Comparison of ENCODE assay signal across 8 cellular contexts in the genomic region with DNA sequence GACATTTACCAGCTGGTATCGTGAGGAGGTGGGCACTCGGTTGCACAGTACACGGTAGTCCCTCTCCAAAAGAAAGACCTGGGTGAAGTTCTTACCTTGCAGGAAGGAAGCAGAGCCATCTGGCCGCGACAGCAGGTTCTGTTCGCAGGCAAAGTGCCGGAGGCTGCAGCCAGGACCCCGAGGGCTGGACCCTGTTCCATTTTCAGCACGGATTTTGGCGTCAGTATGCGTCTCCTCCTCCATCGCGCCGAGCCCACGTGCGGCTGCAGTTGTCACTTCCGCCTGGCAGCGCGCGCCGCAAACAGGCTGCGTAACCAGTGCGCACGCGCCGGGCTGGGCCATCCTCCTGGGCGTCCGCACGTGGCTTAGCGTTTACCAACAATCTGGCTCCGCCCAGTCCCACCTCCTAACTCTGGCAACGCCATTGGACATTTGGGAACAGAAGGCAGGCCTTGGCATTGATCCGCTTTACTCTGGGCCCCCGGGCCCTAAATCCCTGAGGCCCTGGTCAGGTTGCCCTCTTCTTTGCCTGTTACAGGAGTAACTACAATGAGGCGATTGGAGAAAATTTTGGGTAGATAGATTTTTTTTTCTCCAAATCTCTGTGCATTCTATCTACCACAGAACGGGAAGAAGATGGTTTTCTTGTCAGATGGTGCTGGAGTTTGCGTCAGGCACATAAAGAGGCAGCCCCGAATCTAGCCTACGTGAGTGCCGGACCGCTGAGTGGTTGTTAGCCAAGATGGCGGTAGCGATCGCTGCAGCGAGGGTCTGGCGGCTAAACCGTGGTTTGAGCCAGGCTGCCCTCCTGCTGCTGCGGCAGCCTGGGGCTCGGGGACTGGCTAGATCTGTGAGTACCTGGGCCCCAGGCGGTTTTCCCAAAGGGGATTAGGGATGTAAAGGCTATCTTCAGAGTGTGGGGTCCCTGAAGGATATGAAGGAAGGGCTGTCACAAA. TPM values are rescaled to one million over a fixed set of nuclear protein-coding genes. Genes with fewer than 3 reads are reported as not detected.
A peak's percentile ranks its signal among the peaks of the same experiment; 100 is the strongest.
DNase-seq lines count a peak whose midpoint lies in the region; ATAC-seq, FAIRE-seq and TF ChIP-seq lines count a peak whose summit lies in the region.

BCKDHA (plus strand) TSS at position 733 of the 956 bp plus-strand sequence; CDS start at position 743, 10 bp downstream.
EXOSC5 (minus strand) TSS at position 274 of the 956 bp plus-strand sequence; CDS start at position 243, 31 bp downstream.

- peak; percentile 81 for TF ChIP-seq POLR2A in GM12891 (IDR thresholded peaks at IDR 0.05; ENCODE audit: low read depth, low read length)
- TF ChIP-seq POLR2A in tibial nerve (IDR thresholded peaks at IDR 0.05) = no peak

- peak within 1 kb of the TSS; percentile 98 for H3K4me3 ChIP-seq in cardiac muscle cell
- H3K4me3 ChIP-seq in parathyroid adenoma (ENCODE audit: low read depth, low read length) = peak within 1 kb of the TSS; percentile 99
- H3K4me3 ChIP-seq in tibial nerve = peak within 1 kb of the TSS; percentile 74 to 99 (median 96)

- H3K9me3 Mint-ChIP-seq in T-cell = no peaks in the 10 kb centered on the region

- peak; percentile 99 for FAIRE-seq in GM12891 (lab: Jason Lieb, UNC)

- H3K9me3 ChIP-seq in cardiac muscle cell (ENCODE audit: low read depth) (no peaks in the 10 kb centered on the region), parathyroid adenoma (ENCODE audit: control insufficient read depth, low read length) (no peaks in the 10 kb centered on the region), tibial nerve (no peaks in the 10 kb centered on the region)

- H3K27me3 ChIP-seq in cardiac muscle cell = no peaks in the 10 kb centered on the region
- no peaks in the 10 kb centered on the region for H3K27me3 ChIP-seq in parathyroid adenoma (ENCODE audit: control insufficient read depth, insufficient read depth, low read length)
- no peaks in the 10 kb centered on the region for H3K27me3 ChIP-seq in tibial nerve

- H3K36me3 ChIP-seq in cardiac muscle cell = no peaks in the 10 kb centered on the region
- H3K36me3 ChIP-seq in parathyroid adenoma (ENCODE audit: control insufficient read depth, insufficient read depth, low read length) = no peaks in the 10 kb centered on the region
- H3K36me3 ChIP-seq in tibial nerve = peaks cover 0 to 13% (median 0%) of the 10 kb centered on the region in 3 donors

- POLR2A ChIA-PET in T-cell (lab: Charles Lee) = no interaction called here

- H2AFZ ChIP-seq in parathyroid adenoma = peak within 1 kb of the TSS; percentile 90

- H3K36me3 Mint-ChIP-seq in T-cell = peaks cover 8% of the 10 kb centered on the region

- peak; percentile 92 for DNase-seq in GM12891 (ENCODE audit: insufficient read length, low spot score)
- peak; percentile 98 for DNase-seq in NCI-H1436 treated with DMSO at 0.1 percent for 48 hours (lab: John Stamatoyannopoulos, UW)
- peak; percentile 97 to 100 (median 99) for DNase-seq in T-cell
- DNase-seq in cardiac muscle cell (ENCODE audit: low read depth in 1 of 2, low spot score in 1 of 2) = peak; percentile 100
- peak; percentile 99 for DNase-seq in tibial nerve (ENCODE audit: low spot score in 2 of 2)

- peaks cover 32% of the 10 kb centered on the region for H3K79me2 ChIP-seq in parathyroid adenoma

- peak; percentile 95 for ATAC-seq in HG02840 (IDR thresholded peaks at IDR 0.05; ENCODE audit: low FRiP score, unreplicated experiment)
- peak; percentile 98 to 99 (median 99) for ATAC-seq in T-cell (replicated peaks in 1 of 4)

- H3K9ac ChIP-seq in parathyroid adenoma = peak within 1 kb of the TSS; percentile 62

- H3K4me1 Mint-ChIP-seq in T-cell = peaks cover 41 to 54% (median 48%) of the 10 kb centered on the region in 3 donors

- H3K27me3 Mint-ChIP-seq in T-cell = no peaks in the 10 kb centered on the region

- peak within 1 kb of the TSS; percentile 100 for H3K27ac Mint-ChIP-seq in T-cell

- peak within 1 kb of the TSS; percentile 91 for H3K4me2 ChIP-seq in parathyroid adenoma (ENCODE audit: low read length)

- TF ChIP-seq CTCF in cardiac muscle cell (IDR thresholded peaks at IDR 0.05; ENCODE audit: low read depth, low read length) (no peak), parathyroid adenoma (IDR thresholded peaks at IDR 0.05) (no peak), tibial nerve (IDR thresholded peaks at IDR 0.05) (peak in 2 of 5 experiments; percentile 28 to 53)

- H3K4me3 Mint-ChIP-seq in T-cell = peak within 1 kb of the TSS; percentile 97 to 99 (median 98)

- CTCF ChIA-PET in T-cell (lab: Charles Lee) = interaction anchor here in 1 of 2 donors (0.7 kb wide), 1 partner anchor 592 kb away, joined by 3 read pairs; no protein-coding TSS in a partner anchor

- H3K4me1 ChIP-seq in cardiac muscle cell (ENCODE audit: low read depth) = peaks cover 5% of the 10 kb centered on the region
- H3K4me1 ChIP-seq in parathyroid adenoma = peaks cover 9% of the 10 kb centered on the region
- peaks cover 0 to 55% (median 23%) of the 10 kb centered on the region in 4 donors for H3K4me1 ChIP-seq in tibial nerve

- H3K27ac ChIP-seq in adipose tissue (ENCODE audit: low read depth, low read length) (no peak within 1 kb of the TSS), cardiac muscle cell (peak within 1 kb of the TSS; percentile 98), parathyroid adenoma (peak within 1 kb of the TSS; percentile 94), tibial nerve (peak within 1 kb of the TSS; percentile 87 to 97 (median 92))

- peak; percentile 85 to 98 for TF ChIP-seq EP300 in tibial nerve (IDR thresholded peaks at IDR 0.05)

- 0 to 1% (median 0%) methylated on average over 50 of the region's 50 CpGs for WGBS in adipose tissue, 3 donors
- WGBS in tibial nerve, 2 donors = 0 to 1% methylated on average over 41 to 50 of the region's 50 CpGs

TF ChIP-seq in GM12891, 5 proteins besides CTCF, POLR2A, EP300 and RAD21:
- peak; percentile 62 for TF ChIP-seq POLR2AphosphoS5 (IDR thresholded peaks at IDR 0.05; ENCODE audit: low read depth, low read length)
- peak; percentile 55; the same call in 1 of the 2 replicates for TF ChIP-seq POU2F2 (IDR thresholded peaks at IDR 0.05; ENCODE audit: low read depth, low read length)
- no peak for TF ChIP-seq PAX5 (IDR thresholded peaks at IDR 0.05; ENCODE audit: insufficient read depth, low read length, severe bottlenecking)
- TF ChIP-seq SPI1 (IDR thresholded peaks at IDR 0.05; ENCODE audit: low read depth, low read length) = peak; percentile 64
- TF ChIP-seq TAF1 (IDR thresholded peaks at IDR 0.05; ENCODE audit: low read depth, low read length) = peak; percentile 87
TF ChIP-seq in GM12891: peak in this region for 4.

RNA-seq across cellular contexts. Expression of gene BCKDHA, which starts in this region (rescaled TPM):
- 84.2 TPM for polyA plus RNA-seq in GM12891 (2012; ENCODE audit: low read depth, missing spikeins)
- total RNA-seq in T-cell = 10 to 100 TPM; 13.0 to 28.6 (median 27.0) TPM
- 10 to 100 TPM; 42.6 to 61.2 (median 49.3) TPM for polyA plus RNA-seq in adipose tissue
- total RNA-seq in cardiac muscle cell = 127 and 166 TPM in 2 replicates
- polyA plus RNA-seq in cardiac muscle cell = 151 and 200 TPM in 2 replicates
- 10 to 100 TPM; 48.6 to 61.4 (median 54.2) TPM for total RNA-seq in tibial nerve

RNA-seq across cellular contexts. Expression of gene EXOSC5, which starts in this region (rescaled TPM):
- polyA plus RNA-seq in GM12891 (2012; ENCODE audit: low read depth, missing spikeins) = 95.3 TPM
- total RNA-seq in T-cell (10 to 100 TPM; 12.4 to 32.8 (median 27.1) TPM), cardiac muscle cell (24.5 and 31.4 TPM in 2 replicates), tibial nerve (10 to 100 TPM; 14.0 to 21.3 (median 19.8) TPM)
- polyA plus RNA-seq in adipose tissue (10 to 100 TPM; 18.4 to 40.2 (median 33.1) TPM), cardiac muscle cell (40.6 and 53.0 TPM in 2 replicates)
